ENCODE assay signal across 16 cellular contexts in the genomic region with DNA sequence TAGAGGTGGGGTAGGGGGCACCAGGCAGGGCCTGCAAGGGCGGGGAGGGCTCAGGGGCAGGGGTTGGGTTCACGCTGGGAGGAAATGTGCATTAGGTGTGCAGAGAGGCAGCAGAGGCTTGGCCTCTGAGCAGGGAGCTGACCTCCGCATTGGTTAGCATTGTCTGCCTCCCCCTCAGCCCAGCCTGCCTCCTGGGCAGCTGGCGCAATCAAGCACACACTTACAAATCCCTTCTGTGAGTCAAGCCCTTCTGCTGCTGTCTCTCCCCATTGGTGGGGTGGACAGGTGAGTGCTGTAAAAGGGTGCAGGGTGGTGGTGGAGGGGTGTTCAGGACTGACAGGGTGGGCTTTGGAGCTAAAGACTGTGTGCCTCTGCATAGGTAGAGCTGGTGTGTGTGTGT. TPM values are rescaled to one million over a fixed set of nuclear protein-coding genes. Genes with fewer than 3 reads are reported as not detected.
A peak's percentile ranks its signal among the peaks of the same experiment; 100 is the strongest.
DNase-seq lines count a peak whose midpoint lies in the region; ATAC-seq and TF ChIP-seq lines count a peak whose summit lies in the region.
"Had no signal": no experiment of that assay in that cellular context is flagged by ENCODE, and none has a peak within 500 bp of the region (broad histone marks: within the 10 kb centered on the region; RNA-seq: fewer than 3 reads in every experiment).

No MANE protein-coding gene starts in this region.

- H3K23ac ChIP-seq in trophoblast cell (ENCODE audit: low read length): no peak overlapping the region

- no peak overlapping the region for H3K4ac ChIP-seq in trophoblast cell (ENCODE audit: low read depth, low read length)

- no peak overlapping the region for H2BK120ac ChIP-seq in trophoblast cell (ENCODE audit: insufficient read depth, low read length, poor library complexity)

- H3K27ac ChIP-seq in mesodermal cell (ENCODE audit: low read depth, low read length, severe bottlenecking): peak overlapping the region; percentile 62
- no peak overlapping the region for H3K27ac ChIP-seq in trophoblast cell (ENCODE audit: low read depth, low read length)
- H3K27ac ChIP-seq in MM.1S (ENCODE audit: low read length): no peak overlapping the region

- H3K4me3 ChIP-seq in mesodermal cell (ENCODE audit: extremely low read depth, insufficient read depth, low read length, poor library complexity, severe bottlenecking) (no peak overlapping the region), trophoblast cell (ENCODE audit: low read depth, low read length) (no peak overlapping the region), MM.1S (ENCODE audit: low read length) (no peak overlapping the region)
- H3K4me3 ChIP-seq: gastroesophageal sphincter had no signal

- no peak overlapping the region for H3K18ac ChIP-seq in trophoblast cell (ENCODE audit: low read length)

- peak overlapping the region in 4 of 5 experiments; percentile 36 to 79 (median 58) for H3K27ac Mint-ChIP-seq in brain

- H3K4me2 ChIP-seq in trophoblast cell (ENCODE audit: low read length): no peak overlapping the region
- H3K4me2 ChIP-seq in MM.1S (ENCODE audit: low read depth, low read length): no peak overlapping the region

- peaks cover 6% of the 10 kb centered on the region for H3K27me3 Mint-ChIP-seq in brain

- WGBS in mesodermal cell (ENCODE audit: insufficient coverage in 2 of 2), 2 experiments: 82 to 86% methylated on average over 2 to 3 of the region's 4 CpGs
- WGBS in trophoblast cell (ENCODE audit: extremely low coverage, insufficient coverage, insufficient read length): no CpG with 5 or more reads among the region's 4 CpGs

- peak; percentile 61 for DNase-seq in Daoy (ENCODE audit: low read depth)
- peak; percentile 92 for DNase-seq in NCI-H226
- DNase-seq in NCI-H2107 treated with DMSO at 0.1 percent for 48 hours (lab: John Stamatoyannopoulos, UW; ENCODE audit: unreplicated experiment): no peak
- DNase-seq in trophoblast cell: no peak
- DNase-seq in MM.1S: no peak
- DNase-seq: activated CD4-positive, CD25-positive, alpha-beta regulatory T cell; amniotic stem cell; effector CD4-positive, alpha-beta T cell; EL; HCEC 1CT; left cardiac atrium; naive thymus-derived CD8-positive, alpha-beta T cell had no signal

- H2AK5ac ChIP-seq in trophoblast cell (ENCODE audit: low read length): no peak overlapping the region

- H3K9me3 Mint-ChIP-seq in brain: no peaks in the 10 kb centered on the region
- H3K9me3 Mint-ChIP-seq: naive thymus-derived CD8-positive, alpha-beta T cell had no signal

- H3K14ac ChIP-seq in trophoblast cell (ENCODE audit: low read length): no peak overlapping the region

- no peak overlapping the region for H4K12ac ChIP-seq in trophoblast cell (ENCODE audit: low read depth, low read length)

- H2BK5ac ChIP-seq in trophoblast cell (ENCODE audit: low read depth, low read length, poor library complexity): no peak overlapping the region

- peaks cover 62% of the 10 kb centered on the region for H3K4me1 Mint-ChIP-seq in brain

- no peaks in the 10 kb centered on the region for H3K27me3 ChIP-seq in trophoblast cell (ENCODE audit: insufficient read depth, low read length)
- H3K27me3 ChIP-seq in MM.1S (replicated peaks; ENCODE audit: insufficient read depth, low read length): peaks cover 23% of the 10 kb centered on the region; the same call in 1 of the 2 replicates
- H3K27me3 ChIP-seq: gastroesophageal sphincter had no signal

- H3K9ac ChIP-seq in trophoblast cell (ENCODE audit: low read length) (no peak overlapping the region), MM.1S (ENCODE audit: low read length) (no peak overlapping the region)

- H3K9me2 ChIP-seq in MM.1S (replicated peaks; ENCODE audit: insufficient read depth, low read length): no peaks in the 10 kb centered on the region

- H3K4me3 Mint-ChIP-seq in brain: no peak overlapping the region
- H3K4me3 Mint-ChIP-seq: naive thymus-derived CD8-positive, alpha-beta T cell had no signal

- ATAC-seq in GM18867 (IDR thresholded peaks at IDR 0.05; ENCODE audit: unreplicated experiment): no peak
- ATAC-seq: naive thymus-derived CD8-positive, alpha-beta T cell had no signal

- H2BK12ac ChIP-seq in trophoblast cell (ENCODE audit: low read length): no peak overlapping the region

- H3K9me3 ChIP-seq in mesodermal cell (ENCODE audit: control insufficient read depth, low read length): no peaks in the 10 kb centered on the region
- peaks cover 2% of the 10 kb centered on the region for H3K9me3 ChIP-seq in trophoblast cell (ENCODE audit: insufficient read depth, low read depth, low read length)
- no peaks in the 10 kb centered on the region for H3K9me3 ChIP-seq in MM.1S (replicated peaks; ENCODE audit: insufficient read depth, low read length)
- H3K9me3 ChIP-seq: gastroesophageal sphincter had no signal

- H3K4me1 ChIP-seq in mesodermal cell (ENCODE audit: control insufficient read depth, insufficient read depth, low read length, poor library complexity, severe bottlenecking) (peaks cover 79% of the 10 kb centered on the region), trophoblast cell (ENCODE audit: control insufficient read depth in 1 of 2, insufficient read depth in 2 of 2, low read length in 2 of 2) (peaks cover 5 to 18% of the 10 kb centered on the region in 2 experiments), MM.1S (ENCODE audit: low read length) (no peaks in the 10 kb centered on the region)

- no peak overlapping the region for H4K91ac ChIP-seq in trophoblast cell (ENCODE audit: low read depth, low read length)

- H3K79me2 ChIP-seq in trophoblast cell (ENCODE audit: control insufficient read depth, insufficient read depth, low read length, poor library complexity): no peaks in the 10 kb centered on the region
- no peaks in the 10 kb centered on the region for H3K79me2 ChIP-seq in MM.1S (ENCODE audit: low read length)

- peaks cover 8% of the 10 kb centered on the region for H3K36me3 ChIP-seq in mesodermal cell (ENCODE audit: control insufficient read depth, insufficient read depth, low read length)
- no peaks in the 10 kb centered on the region for H3K36me3 ChIP-seq in trophoblast cell (ENCODE audit: control insufficient read depth in 1 of 2, insufficient read depth in 2 of 2, low read length in 2 of 2)
- H3K36me3 ChIP-seq in MM.1S (replicated peaks; ENCODE audit: insufficient read depth, low read length): no peaks in the 10 kb centered on the region

- H3K79me1 ChIP-seq in trophoblast cell (ENCODE audit: low read length): peaks cover 2% of the 10 kb centered on the region

- H3K36me3 Mint-ChIP-seq in brain: no peaks in the 10 kb centered on the region
- H3K36me3 Mint-ChIP-seq: naive thymus-derived CD8-positive, alpha-beta T cell had no signal

- H2AFZ ChIP-seq in trophoblast cell (ENCODE audit: insufficient read depth, low read length, poor library complexity): no peak overlapping the region
- H2AFZ ChIP-seq in MM.1S (ENCODE audit: low read length): no peak overlapping the region

- no peak overlapping the region for H4K8ac ChIP-seq in trophoblast cell (ENCODE audit: low read depth, low read length)

- no peaks in the 10 kb centered on the region for H3F3A ChIP-seq in MM.1S (ENCODE audit: insufficient read depth, low read length)

- TF ChIP-seq CTCF in brain (conservative IDR thresholded peaks at IDR 0.05) (no peak), MM.1S (IDR thresholded peaks at IDR 0.05; ENCODE audit: low read length) (no peak)

- no peaks in the 10 kb centered on the region for H4K20me1 ChIP-seq in MM.1S (ENCODE audit: insufficient read depth, low read length)

RNA-seq across cellular contexts. Expression of gene LOXL1, which starts 9.3 kb away (rescaled TPM):
- 125 and 161 TPM in 2 replicates for total RNA-seq in Daoy (2014; rRNA removed; shearing (Covaris generic))
- 6.0 TPM for polyA plus RNA-seq in brain (ENCODE audit: insufficient read depth, low read depth, low replicate concordance)
- 126 TPM for polyA plus RNA-seq in mesodermal cell (2013, experiment 1 of 2)
- polyA plus RNA-seq in mesodermal cell (2013, experiment 2 of 2): 114 TPM
- 64.9 and 67.5 TPM in 2 replicates for polyA plus RNA-seq in trophoblast cell (2013)

RNA-seq across cellular contexts. Expression of gene STOML1, which starts 56.5 kb away (rescaled TPM):
- 14.1 and 19.9 TPM in 2 replicates for total RNA-seq in Daoy (2014; rRNA removed; shearing (Covaris generic))
- 40.5 TPM for polyA plus RNA-seq in brain (ENCODE audit: insufficient read depth, low read depth, low replicate concordance)
- polyA plus RNA-seq in mesodermal cell (2013, experiment 1 of 2): 6.7 TPM
- polyA plus RNA-seq in mesodermal cell (2013, experiment 2 of 2): 7.2 TPM
- polyA plus RNA-seq in trophoblast cell (2013): 4.0 and 4.1 TPM in 2 replicates

RNA-seq across cellular contexts. Expression of gene PML, which starts 59.0 kb away (rescaled TPM):
- total RNA-seq in Daoy (2014; rRNA removed; shearing (Covaris generic)): 42.0 and 46.5 TPM in 2 replicates
- polyA plus RNA-seq in brain (ENCODE audit: insufficient read depth, low read depth, low replicate concordance): 37.7 TPM
- polyA plus RNA-seq in mesodermal cell (2013, experiment 1 of 2): 35.5 TPM
- 28.0 TPM for polyA plus RNA-seq in mesodermal cell (2013, experiment 2 of 2)
- polyA plus RNA-seq in trophoblast cell (2013): 18.7 and 18.8 TPM in 2 replicates

Comparison
In these comparisons a context has a peak if more than half of its experiments do, and no peak if none do; other contexts are left out.
1. DNase-seq: peak in Daoy (single experiment) and NCI-H226 (single experiment); none in NCI-H2107 treated with DMSO at 0.1 percent for 48 hours (single experiment), trophoblast cell (0 of 2) and MM.1S (single experiment).